1 cellular context compared by ENCODE assay signal in genomic region chr19:23762548-23762883, GRCh38.
TF ChIP-seq lines count a peak whose summit lies in the region.

No MANE protein-coding gene starts in this region.

TF ChIP-seq in liver, 16 proteins besides CTCF, POLR2A, EP300 and RAD21 (continued from another document):
- no peak for TF ChIP-seq ZBTB33 (IDR thresholded peaks at IDR 0.05)
- no peak for TF ChIP-seq FOXA2 (IDR thresholded peaks at IDR 0.05)
- TF ChIP-seq REST (IDR thresholded peaks at IDR 0.05): no peak
- TF ChIP-seq HNF4G (IDR thresholded peaks at IDR 0.05): no peak
- TF ChIP-seq SP1 (IDR thresholded peaks at IDR 0.05): no peak
- no peak for TF ChIP-seq NR2F2 (IDR thresholded peaks at IDR 0.05)
- TF ChIP-seq RXRA (IDR thresholded peaks at IDR 0.05): no peak
- TF ChIP-seq MAX (IDR thresholded peaks at IDR 0.05): no peak
- TF ChIP-seq JUND (IDR thresholded peaks at IDR 0.05): no peak
- TF ChIP-seq FOXA1 (IDR thresholded peaks at IDR 0.05): no peak
- no peak for TF ChIP-seq TAF1 (conservative IDR thresholded peaks at IDR 0.05)
- TF ChIP-seq GABPA (IDR thresholded peaks at IDR 0.05 in 1 of 2, conservative IDR thresholded peaks at IDR 0.05 in 1 of 2): no peak
